ENCODE assay signal across 6 cellular contexts in the genomic region with DNA sequence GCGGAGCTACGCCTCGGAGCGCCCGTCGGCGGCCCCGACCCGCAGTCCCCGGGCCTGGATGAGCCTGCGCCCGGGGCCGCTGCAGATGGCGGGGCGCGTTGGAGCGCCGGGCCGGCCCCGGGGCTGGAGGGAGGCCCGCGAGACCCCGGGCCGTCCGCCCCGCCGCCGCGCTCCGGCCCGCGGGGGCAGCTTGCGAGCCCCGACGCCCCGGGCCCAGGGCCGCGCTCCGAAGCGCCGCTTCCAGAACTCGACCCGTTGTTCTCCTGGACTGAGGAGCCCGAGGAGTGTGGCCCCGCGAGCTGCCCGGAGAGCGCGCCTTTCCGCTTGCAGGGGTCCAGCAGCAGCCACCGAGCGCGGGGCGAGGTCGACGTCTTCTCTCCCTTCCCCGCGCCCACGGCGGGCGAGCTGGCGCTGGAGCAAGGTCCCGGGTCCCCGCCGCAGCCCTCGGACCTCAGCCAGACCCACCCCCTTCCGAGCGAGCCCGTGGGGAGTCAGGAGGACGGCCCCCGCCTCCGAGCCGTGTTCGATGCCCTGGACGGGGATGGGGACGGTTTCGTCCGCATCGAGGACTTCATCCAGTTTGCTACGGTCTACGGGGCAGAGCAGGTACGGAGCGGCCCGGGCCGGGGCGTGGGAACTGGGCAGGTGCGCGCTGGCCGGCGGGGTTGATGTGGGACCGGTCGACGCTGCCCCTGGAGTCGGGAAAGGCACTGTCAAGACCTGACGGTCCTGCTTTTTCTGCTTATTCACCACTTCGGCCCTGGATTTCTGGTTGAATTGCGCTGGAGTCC. TPM values are rescaled to one million over a fixed set of nuclear protein-coding genes. Genes with fewer than 3 reads are reported as not detected.
DNase-seq lines count a peak whose midpoint lies in the region; ATAC-seq and TF ChIP-seq lines count a peak whose summit lies in the region.

No MANE protein-coding gene starts in this region.

- peak overlapping the region; percentile 74 to 90 (median 86) for H3K4me3 Mint-ChIP-seq in naive thymus-derived CD8-positive, alpha-beta T cell

- no peak for TF ChIP-seq CTCF in AG09309 (IDR thresholded peaks at IDR 0.05; ENCODE audit: control insufficient read depth, insufficient read depth, low read depth, low read length, missing control alignments)

- POLR2A ChIA-PET in naive thymus-derived CD8-positive, alpha-beta T cell (lab: Charles Lee), result interaction anchor here (0.6 to 1.5 kb wide), 4 partner anchors 23 to 278 kb away, joined by 3 to 6 read pairs (median 4); partner anchors contain the start of genes DECR2 and FAM234A

- H3K4me3 ChIP-seq in AG09309 (ENCODE audit: control insufficient read depth, low read depth, low read length), result peak overlapping the region; percentile 74

- H3K9me3 Mint-ChIP-seq in naive thymus-derived CD8-positive, alpha-beta T cell, result no peaks in the 10 kb centered on the region

- H3K4me1 Mint-ChIP-seq in naive thymus-derived CD8-positive, alpha-beta T cell, result peaks cover 21 to 41% (median 34%) of the 10 kb centered on the region in 4 donors

- ATAC-seq in HG02588 (IDR thresholded peaks at IDR 0.05; ENCODE audit: unreplicated experiment), result peak; percentile 13
- no peak for ATAC-seq in naive thymus-derived CD8-positive, alpha-beta T cell

- peaks cover 0 to 3% (median 0%) of the 10 kb centered on the region in 5 donors for H3K27me3 Mint-ChIP-seq in naive thymus-derived CD8-positive, alpha-beta T cell

- peak overlapping the region in 9 of 10 donors; percentile 7 to 89 (median 73) for H3K27ac Mint-ChIP-seq in naive thymus-derived CD8-positive, alpha-beta T cell

- H3K36me3 Mint-ChIP-seq in naive thymus-derived CD8-positive, alpha-beta T cell, result peaks cover 0 to 15% (median 0%) of the 10 kb centered on the region in 3 donors

- DNase-seq in AG09309 (ENCODE audit: low read depth), result no peak
- peak; percentile 57 for DNase-seq in astrocyte of the hippocampus (ENCODE audit: low read depth, low spot score)
- DNase-seq in naive thymus-derived CD8-positive, alpha-beta T cell, result peak in 2 of 10 donors; percentile 7 to 9
- DNase-seq in stimulated activated naive CD4-positive, alpha-beta T cell treated with Interleukin-2 at 50 U/mL for 16 hours (lab: John Stamatoyannopoulos, UW), result no peak
- no peak for DNase-seq in NCI-H2107 (lab: John Stamatoyannopoulos, UW)

RNA-seq across cellular contexts. Expression of gene RAB11FIP3, which starts 0.9 kb away (rescaled TPM):
- 10 to 100 TPM; 43.8 to 49.7 TPM for total RNA-seq in naive thymus-derived CD8-positive, alpha-beta T cell
- polyA plus RNA-seq in naive thymus-derived CD8-positive, alpha-beta T cell, result 1 to 10 TPM; 1.3 to 5.0 (median 2.2) TPM

RNA-seq across cellular contexts. Expression of gene DECR2, which starts 24.6 kb away (rescaled TPM):
- total RNA-seq in naive thymus-derived CD8-positive, alpha-beta T cell, result 10 to 100 TPM in 1 of 2 experiments, 1 to 10 TPM in 1; 8.5 to 10.8 TPM
- polyA plus RNA-seq in naive thymus-derived CD8-positive, alpha-beta T cell, result 10 to 100 TPM in 1 of 3 donors, 1 to 10 TPM in 2; 7.4 to 12.2 (median 8.5) TPM

RNA-seq across cellular contexts. Expression of gene NME4, which starts 29.3 kb away (rescaled TPM):
- 10 to 100 TPM; 29.7 to 33.2 TPM for total RNA-seq in naive thymus-derived CD8-positive, alpha-beta T cell
- polyA plus RNA-seq in naive thymus-derived CD8-positive, alpha-beta T cell, result 10 to 100 TPM; 38.9 to 61.9 (median 60.7) TPM

RNA-seq across cellular contexts. Expression of gene PGAP6, which starts 44.5 kb away (rescaled TPM):
- total RNA-seq in naive thymus-derived CD8-positive, alpha-beta T cell, result 10 to 100 TPM; 80.1 to 80.4 TPM
- polyA plus RNA-seq in naive thymus-derived CD8-positive, alpha-beta T cell, result 10 to 100 TPM; 19.5 to 38.1 (median 22.0) TPM

RNA-seq across cellular contexts. Expression of gene MRPL28, which starts 56.0 kb away (rescaled TPM):
- total RNA-seq in naive thymus-derived CD8-positive, alpha-beta T cell, result 10 to 100 TPM; 32.4 to 33.3 TPM
- 10 to 100 TPM; 57.4 to 66.6 (median 64.7) TPM for polyA plus RNA-seq in naive thymus-derived CD8-positive, alpha-beta T cell
